In genomic region chrX:32448320-32448719, GRCh38 we compare ENCODE assay signal across 9 cellular contexts.
DNase-seq lines count a peak whose midpoint lies in the region; ATAC-seq, FAIRE-seq and TF ChIP-seq lines count a peak whose summit lies in the region.
"Had no signal": no experiment of that assay in that cellular context is flagged by ENCODE, and none has a peak within 500 bp of the region (broad histone marks: within the 10 kb centered on the region; RNA-seq: fewer than 3 reads in every experiment).

No MANE protein-coding gene starts in this region.

- no TSS peak for BruUV-seq in HepG2 (replicated peaks; lab: Mats Ljungman, UMichigan)

- intact Hi-C loops in HepG2 (cut with micrococcal nuclease; ENCODE audit: unreplicated experiment), result no loop called here
- intact Hi-C loops in tibial artery (cut with DNase I; ENCODE audit: low total_unique reads), result no loop called here

- no peak for TF ChIP-seq RAD21 in HepG2 (CRISPR knock-in tag; IDR thresholded peaks at IDR 0.05)

- no peak for FAIRE-seq in HepG2 (lab: Jason Lieb, UNC)
- FAIRE-seq: A204.1 had no signal

- 0% methylated on average over 1 of the region's 1 CpG for WGBS in HepG2 (ENCODE audit: low lambda C conversion rate)

- H3K27ac ChIP-seq in HepG2 (ENCODE audit: extremely low read length, insufficient read depth, low read length), result no peak overlapping the region
- no peak overlapping the region for H3K27ac ChIP-seq in tibial artery

- H3K36me3 ChIP-seq in HepG2 (replicated peaks in 1 of 2; ENCODE audit: control insufficient read depth in 1 of 2, insufficient read depth in 2 of 2, low read length in 2 of 2) (no peaks in the 10 kb centered on the region), tibial artery (no peaks in the 10 kb centered on the region)

- H3K4me1 ChIP-seq in HepG2 (ENCODE audit: insufficient read depth, low read length) (no peaks in the 10 kb centered on the region), tibial artery (peaks cover 0 to 3% (median 0%) of the 10 kb centered on the region in 4 donors)

- H3K4me2 ChIP-seq in HepG2 (ENCODE audit: low read depth, low read length), result peak overlapping the region; percentile 18; the same call in 1 of the 2 replicates

- H4K20me1 ChIP-seq in HepG2 (ENCODE audit: insufficient read depth, low read length), result no peaks in the 10 kb centered on the region

- TF ChIP-seq EP300 in HepG2 (IDR thresholded peaks at IDR 0.05; ENCODE audit: low read depth in 2 of 2, low read length in 2 of 2), result no peak
- no peak for TF ChIP-seq EP300 in HepG2 (CRISPR knock-in tag; IDR thresholded peaks at IDR 0.05; ENCODE audit: borderline replicate concordance)

- DNase-seq in NCI-H2107 treated with DMSO at 0.1 percent for 48 hours (lab: John Stamatoyannopoulos, UW; ENCODE audit: unreplicated experiment) (peak; percentile 29), NCI-H2107 (lab: John Stamatoyannopoulos, UW) (no peak), NAMALWA (ENCODE audit: low spot score) (peak; percentile 74), HepG2 (ENCODE audit: low spot score) (peak; percentile 0), omental fat pad (ENCODE audit: low spot score) (no peak), tibial artery (no peak)
- no peak for DNase-seq in effector CD8-positive, alpha-beta T cell (lab: John Stamatoyannopoulos, UW)

- no peak for TF ChIP-seq POLR2A in HepG2 (IDR thresholded peaks at IDR 0.05; ENCODE audit: insufficient read depth in 1 of 2, low read depth in 2 of 2, low read length in 2 of 2)

- CTCF ChIA-PET in HepG2 (lab: Yijun Ruan, JAX; ENCODE audit: low intra/inter-chr PET ratio, low total read pairs), result no interaction called here

- in situ Hi-C loops in HepG2 (cut with HindIII; ENCODE audit: extremely low pct_ligation_motif_present, low pct_unique_long_range_greater_than_20kb), result no loop called here

- H3K79me2 ChIP-seq in HepG2 (ENCODE audit: insufficient read depth, low read length), result no peaks in the 10 kb centered on the region

- H3K27me3 ChIP-seq in HepG2 (ENCODE audit: control insufficient read depth in 1 of 2, insufficient read depth in 2 of 2, low read length in 2 of 2) (no peaks in the 10 kb centered on the region), tibial artery (no peaks in the 10 kb centered on the region)

- peak overlapping the region in 1 of 3 experiments; percentile 7; a peak in 2 of 6 replicates for H3K4me3 ChIP-seq in HepG2 (replicated peaks in 1 of 3; ENCODE audit: insufficient read depth in 1 of 3, low read depth in 2 of 3, low read length in 3 of 3)
- no peak overlapping the region for H3K4me3 ChIP-seq in tibial artery

- ATAC-seq in HG02678 (IDR thresholded peaks at IDR 0.05; ENCODE audit: unreplicated experiment) (peak; percentile 97), HepG2 (no peak; the same call in 2 of the 3 replicates), omental fat pad (ENCODE audit: low FRiP score) (no peak)

- POLR2A ChIA-PET in HepG2 (lab: Yijun Ruan, JAX), result no interaction called here

- H3K9me3 ChIP-seq in HepG2 (ENCODE audit: low read length) (no peaks in the 10 kb centered on the region), tibial artery (no peaks in the 10 kb centered on the region)

- no peak overlapping the region for H2AFZ ChIP-seq in HepG2 (ENCODE audit: low read length)

- no peak for TF ChIP-seq CTCF in HepG2 (CRISPR knock-in tag; IDR thresholded peaks at IDR 0.05)
- TF ChIP-seq CTCF in omental fat pad (IDR thresholded peaks at IDR 0.05), result no peak
- TF ChIP-seq CTCF in tibial artery (IDR thresholded peaks at IDR 0.05), result no peak

- H3K9ac ChIP-seq in HepG2 (ENCODE audit: insufficient read depth, low read depth, low read length), result no peak overlapping the region

TF ChIP-seq in HepG2, 621 proteins besides CTCF, POLR2A, EP300 and RAD21:
- no peak for TF ChIP-seq NAIF1 (CRISPR knock-in tag; IDR thresholded peaks at IDR 0.05; ENCODE audit: borderline replicate concordance)
- peak; percentile 37; the same call in 1 of the 2 replicates for TF ChIP-seq IRF2 (CRISPR knock-in tag; IDR thresholded peaks at IDR 0.05)

Comparison
In these comparisons a context has a peak if more than half of its experiments do, and no peak if none do; other contexts are left out.
1. DNase-seq: peak in NCI-H2107 treated with DMSO at 0.1 percent for 48 hours (single experiment), NAMALWA (single experiment) and HepG2 (single experiment); none in NCI-H2107 (single experiment), effector CD8-positive, alpha-beta T cell (single experiment), omental fat pad (single experiment) and tibial artery (0 of 2).